ENCODE assay signal across 22 cellular contexts in genomic region chr3:195397524-195397923, GRCh38. TPM values are rescaled to one million over a fixed set of nuclear protein-coding genes. Genes with fewer than 3 reads are reported as not detected.
A peak's percentile ranks its signal among the peaks of the same experiment; 100 is the strongest.
DNase-seq lines count a peak whose midpoint lies in the region; FAIRE-seq and TF ChIP-seq lines count a peak whose summit lies in the region.
"Had no signal": no experiment of that assay in that cellular context is flagged by ENCODE, and none has a peak within 500 bp of the region (broad histone marks: within the 10 kb centered on the region; RNA-seq: fewer than 3 reads in every experiment).

No MANE protein-coding gene starts in this region.

- TF ChIP-seq CTCF in fibroblast of lung (conservative IDR thresholded peaks at IDR 0.05 in 1 of 2, IDR thresholded peaks at IDR 0.05 in 1 of 2; ENCODE audit: low read depth in 1 of 2, low read length in 2 of 2) = no peak

- H3K9me3 Mint-ChIP-seq in CD4-positive, alpha-beta memory T cell = no peaks in the 10 kb centered on the region
- H3K9me3 Mint-ChIP-seq: activated CD4-positive, alpha-beta memory T cell treated with anti-CD3 and anti-CD28 coated beads for 36 hours; central memory CD8-positive, alpha-beta T cell had no signal

- H2AFZ ChIP-seq in ACC112 (ENCODE audit: low read length, unreplicated experiment) = no peak overlapping the region
- no peak overlapping the region for H2AFZ ChIP-seq in Karpas-422 (ENCODE audit: low read length)
- H2AFZ ChIP-seq in fibroblast of lung (ENCODE audit: low read length) = no peak overlapping the region

- H3K27ac Mint-ChIP-seq in CD4-positive, alpha-beta memory T cell = peak overlapping the region in 3 of 7 donors; percentile 3 to 23 (median 12)
- H3K27ac Mint-ChIP-seq: activated CD4-positive, alpha-beta memory T cell treated with anti-CD3 and anti-CD28 coated beads for 36 hours had no signal

- intact Hi-C loops in CD4-positive, alpha-beta memory T cell (cut with micrococcal nuclease) = no loop called here

- H3K9me3 ChIP-seq in Karpas-422 (ENCODE audit: low read length) = no peaks in the 10 kb centered on the region
- H3K9me3 ChIP-seq in fibroblast of lung (ENCODE audit: control insufficient read depth, insufficient read depth, low read depth, low read length) = no peaks in the 10 kb centered on the region
- no peaks in the 10 kb centered on the region for H3K9me3 ChIP-seq in CD4-positive, alpha-beta memory T cell (ENCODE audit: control insufficient read depth in 1 of 2, low read length in 2 of 2)
- H3K9me3 ChIP-seq: heart left ventricle, SK-N-SH had no signal

- peak overlapping the region in 1 of 8 donors; percentile 2 for H3K4me3 Mint-ChIP-seq in CD4-positive, alpha-beta memory T cell
- H3K4me3 Mint-ChIP-seq: activated CD4-positive, alpha-beta memory T cell treated with anti-CD3 and anti-CD28 coated beads for 36 hours; central memory CD8-positive, alpha-beta T cell had no signal

- POLR2A ChIA-PET in CD4-positive, alpha-beta memory T cell (lab: Charles Lee; ENCODE audit: partially characterized antibody) = no interaction called here

- H3K79me2 ChIP-seq in ACC112 (ENCODE audit: control insufficient read depth, insufficient read depth, low read length, unreplicated experiment) (peaks cover 66% of the 10 kb centered on the region), Karpas-422 (ENCODE audit: low read length) (peaks cover 99% of the 10 kb centered on the region), fibroblast of lung (ENCODE audit: control insufficient read depth, insufficient read depth, low read length) (peaks cover 24% of the 10 kb centered on the region)

- H3K9ac ChIP-seq in Karpas-422 (ENCODE audit: low read length) (peak overlapping the region; percentile 54), fibroblast of lung (ENCODE audit: insufficient read depth, low read length) (no peak overlapping the region)
- H3K9ac ChIP-seq: BLaER1, SK-N-SH had no signal

- CTCF ChIA-PET in CD4-positive, alpha-beta memory T cell (lab: Charles Lee; ENCODE audit: partially characterized antibody) = no interaction called here

- no peak overlapping the region for H3K27ac ChIP-seq in ACC112 (ENCODE audit: low read depth, low read length)
- H3K27ac ChIP-seq in Karpas-422 (ENCODE audit: low read length) = peak overlapping the region; percentile 93
- H3K27ac ChIP-seq in fibroblast of lung (ENCODE audit: insufficient read depth, low read length) = no peak overlapping the region
- H3K27ac ChIP-seq in CD4-positive, alpha-beta memory T cell (ENCODE audit: low read depth, low read length) = no peak overlapping the region
- H3K27ac ChIP-seq: BLaER1, heart left ventricle, RWPE1 had no signal

- no peaks in the 10 kb centered on the region for H3K27me3 ChIP-seq in ACC112 (ENCODE audit: insufficient read depth, low read length)
- no peaks in the 10 kb centered on the region for H3K27me3 ChIP-seq in Karpas-422 (ENCODE audit: low read length)
- no peaks in the 10 kb centered on the region for H3K27me3 ChIP-seq in fibroblast of lung (ENCODE audit: control insufficient read depth, insufficient read depth, low read length)
- H3K27me3 ChIP-seq in CD4-positive, alpha-beta memory T cell (ENCODE audit: insufficient read depth, low read length) = no peaks in the 10 kb centered on the region
- H3K27me3 ChIP-seq: BLaER1, heart left ventricle had no signal

- peak; percentile 66 for FAIRE-seq in GM18507 (lab: Jason Lieb, UNC)
- FAIRE-seq: urothelium cell line had no signal

- H3K4me1 ChIP-seq in ACC112 (ENCODE audit: control insufficient read depth, insufficient read depth, low read length, unreplicated experiment) = no peaks in the 10 kb centered on the region
- peaks cover 92% of the 10 kb centered on the region for H3K4me1 ChIP-seq in Karpas-422 (ENCODE audit: low read length)
- H3K4me1 ChIP-seq in fibroblast of lung (ENCODE audit: control insufficient read depth, extremely low read depth, insufficient read depth, low read length) = no peaks in the 10 kb centered on the region
- H3K4me1 ChIP-seq in CD4-positive, alpha-beta memory T cell (ENCODE audit: insufficient read depth, low read length) = peaks cover 68% of the 10 kb centered on the region
- H3K4me1 ChIP-seq: BLaER1 had no signal

- DNase-seq in GM18507 (ENCODE audit: extremely low spot score, insufficient read length, low read depth) (no peak), Karpas-422 (no peak), fibroblast of lung (ENCODE audit: low read depth in 2 of 2) (peak in 1 of 2 donors; percentile 17), SW480 (ENCODE audit: low spot score) (no peak), NCI-H1436 (lab: John Stamatoyannopoulos, UW) (no peak), OCI-M1 (lab: John Stamatoyannopoulos, UW) (no peak)
- no peak for DNase-seq in CD4-positive, alpha-beta memory T cell
- DNase-seq: ACHN; activated CD4-positive, alpha-beta memory T cell treated with anti-CD3 and anti-CD28 coated beads for 36 hours; activated effector memory CD4-positive, alpha-beta T cell treated with Interleukin-2 at 50 U/mL for 16 hours; GOT3; heart left ventricle; Kasumi-1; left cardiac atrium; mesenchymal stem cell; NCI-H187; SK-N-SH had no signal

- H3K4me3 ChIP-seq in ACC112 (ENCODE audit: low read depth, low read length) (0 out of 2 replicates have a peak overlapping the region, but pooled peaks have one; percentile 16), Karpas-422 (ENCODE audit: low read length) (peak overlapping the region; percentile 52), fibroblast of lung (replicated peaks in 1 of 4; ENCODE audit: control extremely low read depth in 1 of 4, insufficient read depth in 1 of 4, low read depth in 3 of 4, low read length in 4 of 4) (peak overlapping the region in 1 of 4 experiments; percentile 6)
- no peak overlapping the region for H3K4me3 ChIP-seq in CD4-positive, alpha-beta memory T cell (ENCODE audit: low read length in 2 of 2)
- H3K4me3 ChIP-seq: BLaER1, heart left ventricle had no signal

- no peaks in the 10 kb centered on the region for H3K9me2 ChIP-seq in Karpas-422 (replicated peaks; ENCODE audit: insufficient read depth, low read length)
- H3K9me2 ChIP-seq: SK-N-SH had no signal

- no peaks in the 10 kb centered on the region for H3K36me3 Mint-ChIP-seq in CD4-positive, alpha-beta memory T cell
- H3K36me3 Mint-ChIP-seq: activated CD4-positive, alpha-beta memory T cell treated with anti-CD3 and anti-CD28 coated beads for 36 hours had no signal

- H3K4me2 ChIP-seq in Karpas-422 (ENCODE audit: low read depth, low read length, poor library complexity, severe bottlenecking) (peak overlapping the region; percentile 76), fibroblast of lung (ENCODE audit: extremely low read depth, insufficient read depth, low read length) (peak overlapping the region; percentile 54)
- H3K4me2 ChIP-seq: BLaER1, SK-N-SH had no signal

- H3K27me3 Mint-ChIP-seq in CD4-positive, alpha-beta memory T cell = no peaks in the 10 kb centered on the region
- H3K27me3 Mint-ChIP-seq: activated CD4-positive, alpha-beta memory T cell treated with anti-CD3 and anti-CD28 coated beads for 36 hours; central memory CD8-positive, alpha-beta T cell had no signal

- H4K20me1 ChIP-seq in Karpas-422 (ENCODE audit: insufficient read depth, low read depth, low read length) (no peaks in the 10 kb centered on the region), fibroblast of lung (ENCODE audit: control insufficient read depth, extremely low read depth, insufficient read depth, low read length) (no peaks in the 10 kb centered on the region)

- H3K4me1 Mint-ChIP-seq in CD4-positive, alpha-beta memory T cell = peaks cover 35 to 51% (median 42%) of the 10 kb centered on the region in 4 donors

- H3K36me3 ChIP-seq in ACC112 (ENCODE audit: insufficient read depth, low read length) (no peaks in the 10 kb centered on the region), Karpas-422 (ENCODE audit: insufficient read depth, low read length) (peaks cover 1% of the 10 kb centered on the region; the same call in 1 of the 2 replicates), fibroblast of lung (ENCODE audit: control insufficient read depth, insufficient read depth, low read length) (no peaks in the 10 kb centered on the region)
- no peaks in the 10 kb centered on the region for H3K36me3 ChIP-seq in CD4-positive, alpha-beta memory T cell (ENCODE audit: insufficient read depth, low read length)
- H3K36me3 ChIP-seq: heart left ventricle had no signal

RNA-seq across cellular contexts. Expression of gene ACAP2, which starts 45.3 kb away (rescaled TPM):
- total RNA-seq in Karpas-422 (2014; rRNA removed; shearing (Covaris generic); ENCODE audit: low replicate concordance) = 188 and 260 TPM in 2 replicates
- 77.3 and 86.5 TPM in 2 replicates for total RNA-seq in fibroblast of lung
- polyA plus RNA-seq in fibroblast of lung = 27.2 and 33.7 TPM in 2 replicates
- 14.4 and 19.9 TPM in 2 replicates for polyA plus RNA-seq in fibroblast of lung (2012)
- polyA minus RNA-seq in fibroblast of lung (ENCODE audit: low replicate concordance) = 8.9 and 10.0 TPM in 2 replicates
- 10 to 100 TPM; 72.3 to 73.5 TPM for total RNA-seq in CD4-positive, alpha-beta memory T cell
- 10 to 100 TPM; 40.9 to 53.9 TPM for polyA plus RNA-seq in CD4-positive, alpha-beta memory T cell

Comparison
In these comparisons a context has a peak if more than half of its experiments do, and no peak if none do; other contexts are left out.
1. H3K4me3 ChIP-seq: peak in ACC112 (single experiment) and Karpas-422 (single experiment); none in CD4-positive, alpha-beta memory T cell (0 of 2).